In the genomic region with DNA sequence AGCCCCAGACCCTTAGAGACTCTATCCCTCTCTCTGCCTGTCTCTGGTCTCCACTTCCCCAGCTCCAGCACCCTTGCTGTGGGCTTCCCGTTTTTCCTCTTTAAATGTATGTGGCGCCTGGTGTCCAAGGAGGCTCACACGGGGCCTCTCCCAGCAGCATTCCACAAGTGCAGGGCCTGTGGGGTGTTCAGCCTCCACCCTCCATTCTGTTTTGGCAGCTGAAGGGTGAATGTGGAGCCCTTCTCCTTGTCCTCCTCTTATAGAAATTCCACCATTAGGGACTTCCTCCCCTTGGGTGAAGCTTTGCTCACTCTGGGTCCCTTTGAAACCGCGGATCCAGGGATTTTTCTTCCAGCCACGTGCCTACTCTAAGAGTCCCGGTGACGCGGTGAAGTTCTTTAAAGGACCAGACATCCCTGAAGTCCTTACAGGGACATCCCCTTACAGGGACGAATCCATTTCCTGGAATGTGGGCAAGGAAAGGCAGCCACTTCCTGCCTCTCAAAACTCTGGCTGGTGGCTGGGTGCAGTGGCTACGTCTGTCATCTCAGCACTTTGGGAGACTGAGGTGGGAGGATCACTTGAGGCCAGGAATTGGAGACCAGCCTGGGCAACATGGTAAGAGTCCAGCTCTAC, we compare ENCODE assay signal across 1 cellular context.
TF ChIP-seq lines count a peak whose summit lies in the region.

No MANE protein-coding gene starts in this region.

TF ChIP-seq in endothelial cell of umbilical vein, 7 proteins besides CTCF, POLR2A, EP300 and RAD21:
- TF ChIP-seq GATA2 (IDR thresholded peaks at IDR 0.05; ENCODE audit: insufficient read depth, insufficient read length, low read depth, low read length) (no peak), JUN (IDR thresholded peaks at IDR 0.05; ENCODE audit: borderline replicate concordance, insufficient read depth, insufficient read length, low read depth) (no peak), FOS (IDR thresholded peaks at IDR 0.05; ENCODE audit: borderline replicate concordance, insufficient read depth, low read length) (no peak), EZH2 (IDR thresholded peaks at IDR 0.05; ENCODE audit: borderline replicate concordance, low read depth, low read length, severe bottlenecking) (no peak), POLR2AphosphoS5 (IDR thresholded peaks at IDR 0.05; ENCODE audit: insufficient read depth, low read depth, low read length) (no peak), MYC (IDR thresholded peaks at IDR 0.05; ENCODE audit: low read depth, low read length) (no peak)
- TF ChIP-seq, protein P1, sequence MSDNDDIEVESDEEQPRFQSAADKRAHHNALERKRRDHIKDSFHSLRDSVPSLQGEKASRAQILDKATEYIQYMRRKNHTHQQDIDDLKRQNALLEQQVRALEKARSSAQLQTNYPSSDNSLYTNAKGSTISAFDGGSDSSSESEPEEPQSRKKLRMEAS (IDR thresholded peaks at IDR 0.05; ENCODE audit: insufficient read depth, insufficient read length): no peak
